In genomic region chr17:61440697-61441096, GRCh38 we compare ENCODE assay signal across 22 cellular contexts. TPM values are rescaled to one million over a fixed set of nuclear protein-coding genes. Genes with fewer than 3 reads are reported as not detected.
A peak's percentile ranks its signal among the peaks of the same experiment; 100 is the strongest.
DNase-seq lines count a peak whose midpoint lies in the region; ATAC-seq and TF ChIP-seq lines count a peak whose summit lies in the region.
"Had no signal": no experiment of that assay in that cellular context is flagged by ENCODE, and none has a peak within 500 bp of the region (broad histone marks: within the 10 kb centered on the region; RNA-seq: fewer than 3 reads in every experiment).

No MANE protein-coding gene starts in this region.

- no peaks in the 10 kb centered on the region for H3K27me3 ChIP-seq in right lobe of liver

- H3K27ac ChIP-seq in right lobe of liver: no peak overlapping the region
- H3K27ac ChIP-seq: RWPE1 had no signal

- H3K4me1 Mint-ChIP-seq in activated naive CD8-positive, alpha-beta T cell treated with anti-CD3 and anti-CD28 coated beads, Interleukin-2, amount 50 U/mL, for 24 hours: peaks cover 3% of the 10 kb centered on the region
- H3K4me1 Mint-ChIP-seq in activated naive CD8-positive, alpha-beta T cell treated with anti-CD3 and anti-CD28 coated beads for 36 hours: peaks cover 3% of the 10 kb centered on the region
- H3K4me1 Mint-ChIP-seq in activated T-helper 2 cell treated with anti-CD3 and anti-CD28 coated beads, Interferon-gamma antibody, Interleukin-2, Interleukin-4, amounts not matched to agents 10 μg/mL and 5 μg/mL and 100 μg/mL, durations not matched to agents 14 hours and 24 hours and 36 hours (ENCODE audit: low read depth): peaks cover 7% of the 10 kb centered on the region
- peaks cover 6% of the 10 kb centered on the region for H3K4me1 Mint-ChIP-seq in stimulated activated naive CD8-positive, alpha-beta T cell treated with anti-CD3 and anti-CD28 coated beads, Interleukin-15, amount 100 ng/mL, for 72 hours
- H3K4me1 Mint-ChIP-seq: CD4-positive, CD25-positive, alpha-beta regulatory T cell had no signal

- peaks cover 9% of the 10 kb centered on the region for H3K36me3 Mint-ChIP-seq in activated naive CD8-positive, alpha-beta T cell treated with anti-CD3 and anti-CD28 coated beads, Interleukin-2, amount 50 U/mL, for 24 hours (ENCODE audit: low read depth)
- H3K36me3 Mint-ChIP-seq in activated naive CD8-positive, alpha-beta T cell treated with anti-CD3 and anti-CD28 coated beads for 36 hours: peaks cover 2% of the 10 kb centered on the region
- H3K36me3 Mint-ChIP-seq in activated T-helper 2 cell treated with anti-CD3 and anti-CD28 coated beads, Interferon-gamma antibody, Interleukin-2, Interleukin-4, amounts not matched to agents 10 μg/mL and 5 μg/mL and 100 μg/mL, durations not matched to agents 14 hours and 24 hours and 36 hours (ENCODE audit: low read depth): no peaks in the 10 kb centered on the region

- no peak for TF ChIP-seq CTCF in right lobe of liver (IDR thresholded peaks at IDR 0.05)

- no peak overlapping the region for H3K27ac Mint-ChIP-seq in activated naive CD8-positive, alpha-beta T cell treated with anti-CD3 and anti-CD28 coated beads, Interleukin-2, amount 50 U/mL, for 24 hours
- H3K27ac Mint-ChIP-seq in activated naive CD8-positive, alpha-beta T cell treated with anti-CD3 and anti-CD28 coated beads for 36 hours: no peak overlapping the region
- H3K27ac Mint-ChIP-seq in activated T-helper 2 cell treated with anti-CD3 and anti-CD28 coated beads, Interferon-gamma antibody, Interleukin-2, Interleukin-4, amounts not matched to agents 10 μg/mL and 5 μg/mL and 100 μg/mL, durations not matched to agents 14 hours and 24 hours and 36 hours: peak overlapping the region; percentile 13
- H3K27ac Mint-ChIP-seq in stimulated activated naive CD8-positive, alpha-beta T cell treated with anti-CD3 and anti-CD28 coated beads, Interleukin-15, amount 100 ng/mL, for 72 hours: no peak overlapping the region
- H3K27ac Mint-ChIP-seq: CD4-positive, CD25-positive, alpha-beta regulatory T cell had no signal

- no peak for TF ChIP-seq POLR2A in right lobe of liver (IDR thresholded peaks at IDR 0.05)

- no peak overlapping the region for H3K4me3 ChIP-seq in right lobe of liver

- intact Hi-C loops in activated T-helper 2 cell treated with anti-CD3 and anti-CD28 coated beads, Interferon-gamma antibody, Interleukin-2, Interleukin-4, amounts not matched to agents 10 μg/mL and 5 μg/mL and 100 μg/mL, durations not matched to agents 14 hours and 24 hours and 36 hours (cut with micrococcal nuclease): no loop called here
- intact Hi-C loops in right lobe of liver (cut with DNase I): no loop called here

- no peaks in the 10 kb centered on the region for H3K36me3 ChIP-seq in right lobe of liver

- no peaks in the 10 kb centered on the region for H3K9me3 ChIP-seq in right lobe of liver

- H3K9me3 Mint-ChIP-seq in activated naive CD8-positive, alpha-beta T cell treated with anti-CD3 and anti-CD28 coated beads, Interleukin-2, amount 50 U/mL, for 24 hours: peaks cover 9% of the 10 kb centered on the region
- H3K9me3 Mint-ChIP-seq in activated naive CD8-positive, alpha-beta T cell treated with anti-CD3 and anti-CD28 coated beads for 36 hours: peaks cover 18% of the 10 kb centered on the region
- H3K9me3 Mint-ChIP-seq in activated T-helper 2 cell treated with anti-CD3 and anti-CD28 coated beads, Interferon-gamma antibody, Interleukin-2, Interleukin-4, amounts not matched to agents 10 μg/mL and 5 μg/mL and 100 μg/mL, durations not matched to agents 14 hours and 24 hours and 36 hours: peaks cover 9% of the 10 kb centered on the region
- peaks cover 9 to 13% of the 10 kb centered on the region in 2 donors for H3K9me3 Mint-ChIP-seq in stimulated activated naive CD8-positive, alpha-beta T cell treated with anti-CD3 and anti-CD28 coated beads, Interleukin-15, amount 100 ng/mL, for 72 hours

- no peak overlapping the region for H3K4me3 Mint-ChIP-seq in activated naive CD8-positive, alpha-beta T cell treated with anti-CD3 and anti-CD28 coated beads, Interleukin-2, amount 50 U/mL, for 24 hours
- no peak overlapping the region for H3K4me3 Mint-ChIP-seq in activated naive CD8-positive, alpha-beta T cell treated with anti-CD3 and anti-CD28 coated beads for 36 hours
- no peak overlapping the region for H3K4me3 Mint-ChIP-seq in activated T-helper 2 cell treated with anti-CD3 and anti-CD28 coated beads, Interferon-gamma antibody, Interleukin-2, Interleukin-4, amounts not matched to agents 10 μg/mL and 5 μg/mL and 100 μg/mL, durations not matched to agents 14 hours and 24 hours and 36 hours (ENCODE audit: low read depth)
- H3K4me3 Mint-ChIP-seq in stimulated activated naive CD8-positive, alpha-beta T cell treated with anti-CD3 and anti-CD28 coated beads, Interleukin-15, amount 100 ng/mL, for 72 hours: no peak overlapping the region
- H3K4me3 Mint-ChIP-seq: CD4-positive, CD25-positive, alpha-beta regulatory T cell had no signal

- DNase-seq in activated naive CD8-positive, alpha-beta T cell treated with anti-CD3 and anti-CD28 coated beads, Interleukin-2, amount 50 U/mL, for 24 hours: no peak
- no peak for DNase-seq in activated naive CD8-positive, alpha-beta T cell treated with anti-CD3 and anti-CD28 coated beads for 36 hours
- peak; percentile 1 for DNase-seq in activated T-helper 2 cell treated with anti-CD3 and anti-CD28 coated beads, Interferon-gamma antibody, Interleukin-2, Interleukin-4, amounts not matched to agents 10 μg/mL and 5 μg/mL and 100 μg/mL, durations not matched to agents 14 hours and 24 hours and 36 hours (ENCODE audit: low spot score)
- no peak for DNase-seq in stimulated activated naive CD8-positive, alpha-beta T cell treated with anti-CD3 and anti-CD28 coated beads, Interleukin-15, amount 100 ng/mL, for 72 hours
- DNase-seq in right lobe of liver (no peak), NCI-H2029 (lab: John Stamatoyannopoulos, UW) (no peak)
- DNase-seq: ACHN; Caco-2; CD4-positive, CD25-positive, alpha-beta regulatory T cell; DMS153; NCI-H1048; NCI-H1436 treated with DMSO at 0.1 percent for 48 hours; NCI-H2081; NCI-H510A treated with DMSO at 0.1 percent for 48 hours; NCI-H82; PC-3 had no signal

- no peaks in the 10 kb centered on the region for H3K4me1 ChIP-seq in right lobe of liver

- ATAC-seq in activated naive CD8-positive, alpha-beta T cell treated with anti-CD3 and anti-CD28 coated beads, Interleukin-2, amount 50 U/mL, for 24 hours: peak; percentile 68
- ATAC-seq in HG02588 (IDR thresholded peaks at IDR 0.05; ENCODE audit: unreplicated experiment) (peak; percentile 57), right lobe of liver (no peak), GM21360 (IDR thresholded peaks at IDR 0.05; ENCODE audit: unreplicated experiment) (no peak)
- peak; percentile 99 for ATAC-seq in stimulated activated naive CD8-positive, alpha-beta T cell treated with anti-CD3 and anti-CD28 coated beads, Interleukin-15, amount 100 ng/mL, for 72 hours
- ATAC-seq: HepG2, PC-3 had no signal

- H3K27me3 Mint-ChIP-seq in activated naive CD8-positive, alpha-beta T cell treated with anti-CD3 and anti-CD28 coated beads, Interleukin-2, amount 50 U/mL, for 24 hours: peaks cover 45% of the 10 kb centered on the region
- peaks cover 47% of the 10 kb centered on the region for H3K27me3 Mint-ChIP-seq in activated naive CD8-positive, alpha-beta T cell treated with anti-CD3 and anti-CD28 coated beads for 36 hours
- H3K27me3 Mint-ChIP-seq in activated T-helper 2 cell treated with anti-CD3 and anti-CD28 coated beads, Interferon-gamma antibody, Interleukin-2, Interleukin-4, amounts not matched to agents 10 μg/mL and 5 μg/mL and 100 μg/mL, durations not matched to agents 14 hours and 24 hours and 36 hours (ENCODE audit: low read depth): peaks cover 39% of the 10 kb centered on the region
- peaks cover 62% of the 10 kb centered on the region for H3K27me3 Mint-ChIP-seq in stimulated activated naive CD8-positive, alpha-beta T cell treated with anti-CD3 and anti-CD28 coated beads, Interleukin-15, amount 100 ng/mL, for 72 hours

RNA-seq across cellular contexts. Expression of gene TBX4, which starts 11.5 kb away (rescaled TPM):
- not detected for total RNA-seq in activated naive CD8-positive, alpha-beta T cell treated with anti-CD3 and anti-CD28 coated beads for 36 hours
- total RNA-seq in activated T-helper 2 cell treated with anti-CD3 and anti-CD28 coated beads, Interferon-gamma antibody, Interleukin-2, Interleukin-4, amounts not matched to agents 10 μg/mL and 5 μg/mL and 100 μg/mL, durations not matched to agents 14 hours and 24 hours and 36 hours: not detected in 2 replicates
- not detected for total RNA-seq in right lobe of liver
- total RNA-seq: CD4-positive, CD25-positive, alpha-beta regulatory T cell; H1; MCF 10A; PC-3 had no signal

RNA-seq across cellular contexts. Expression of gene TBX2, which starts 41.1 kb away (rescaled TPM):
- total RNA-seq in activated naive CD8-positive, alpha-beta T cell treated with anti-CD3 and anti-CD28 coated beads for 36 hours: not detected
- total RNA-seq in activated T-helper 2 cell treated with anti-CD3 and anti-CD28 coated beads, Interferon-gamma antibody, Interleukin-2, Interleukin-4, amounts not matched to agents 10 μg/mL and 5 μg/mL and 100 μg/mL, durations not matched to agents 14 hours and 24 hours and 36 hours: 0.14 and 0.21 TPM in 2 replicates
- total RNA-seq in right lobe of liver: 1 to 10 TPM; 1.9 to 4.4 (median 2.7) TPM
- total RNA-seq: CD4-positive, CD25-positive, alpha-beta regulatory T cell; H1 had no signal

Comparison
In these comparisons a context has a peak if more than half of its experiments do, and no peak if none do; other contexts are left out.
1. ATAC-seq: peak in activated naive CD8-positive, alpha-beta T cell treated with anti-CD3 and anti-CD28 coated beads, Interleukin-2, amount 50 U/mL, for 24 hours (single experiment), HG02588 (single experiment) and stimulated activated naive CD8-positive, alpha-beta T cell treated with anti-CD3 and anti-CD28 coated beads, Interleukin-15, amount 100 ng/mL, for 72 hours (single experiment); none in right lobe of liver (0 of 4) and GM21360 (single experiment).